ENCODE assay signal across 9 cellular contexts in the genomic region with DNA sequence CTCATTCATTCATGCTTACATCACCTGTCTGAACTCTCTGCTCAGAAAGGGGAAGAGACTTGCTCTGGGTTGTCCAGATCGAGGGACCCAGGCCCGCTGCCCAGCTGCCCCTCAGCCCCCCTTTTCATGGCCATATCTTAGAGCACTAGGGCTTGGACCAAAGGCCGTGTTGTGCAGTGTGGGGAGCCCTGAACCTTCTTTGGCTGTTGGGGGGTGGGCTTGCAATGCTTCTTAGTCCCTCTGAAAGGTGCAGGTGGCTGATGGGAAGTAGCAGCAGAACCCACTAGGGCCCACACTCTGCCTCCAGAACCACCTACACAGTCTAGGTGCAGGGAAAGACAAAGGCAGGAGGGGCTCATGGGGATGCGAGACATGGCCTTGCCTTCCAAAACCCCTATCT. TPM values are rescaled to one million over a fixed set of nuclear protein-coding genes. Genes with fewer than 3 reads are reported as not detected.
"Had no signal": no experiment of that assay in that cellular context is flagged by ENCODE, and none has a peak within 500 bp of the region (broad histone marks: within the 10 kb centered on the region; RNA-seq: fewer than 3 reads in every experiment).

No MANE protein-coding gene starts in this region.

- H2AFZ ChIP-seq: GM23248 had no signal

- H3K27ac ChIP-seq: GM23248 had no signal

- H3K9ac ChIP-seq: GM23248 had no signal

- FAIRE-seq: H54, HTR-8/SVneo, K562 had no signal

- H3K4me3 ChIP-seq: GM23248, K562 had no signal

- DNase-seq: GM23248, GOT3, H9, HCEC 1CT, IMR-90 had no signal

RNA-seq across cellular contexts. Expression of gene HPCA, which starts 2.3 kb away (rescaled TPM):
- total RNA-seq: GM23248, IMR-90, K562 had no signal
- polyA plus RNA-seq: GM23248, K562 had no signal

RNA-seq across cellular contexts. Expression of gene FNDC5, which starts 13.3 kb away (rescaled TPM):
- total RNA-seq: GM23248, HT-29 had no signal
